In the genomic region with DNA sequence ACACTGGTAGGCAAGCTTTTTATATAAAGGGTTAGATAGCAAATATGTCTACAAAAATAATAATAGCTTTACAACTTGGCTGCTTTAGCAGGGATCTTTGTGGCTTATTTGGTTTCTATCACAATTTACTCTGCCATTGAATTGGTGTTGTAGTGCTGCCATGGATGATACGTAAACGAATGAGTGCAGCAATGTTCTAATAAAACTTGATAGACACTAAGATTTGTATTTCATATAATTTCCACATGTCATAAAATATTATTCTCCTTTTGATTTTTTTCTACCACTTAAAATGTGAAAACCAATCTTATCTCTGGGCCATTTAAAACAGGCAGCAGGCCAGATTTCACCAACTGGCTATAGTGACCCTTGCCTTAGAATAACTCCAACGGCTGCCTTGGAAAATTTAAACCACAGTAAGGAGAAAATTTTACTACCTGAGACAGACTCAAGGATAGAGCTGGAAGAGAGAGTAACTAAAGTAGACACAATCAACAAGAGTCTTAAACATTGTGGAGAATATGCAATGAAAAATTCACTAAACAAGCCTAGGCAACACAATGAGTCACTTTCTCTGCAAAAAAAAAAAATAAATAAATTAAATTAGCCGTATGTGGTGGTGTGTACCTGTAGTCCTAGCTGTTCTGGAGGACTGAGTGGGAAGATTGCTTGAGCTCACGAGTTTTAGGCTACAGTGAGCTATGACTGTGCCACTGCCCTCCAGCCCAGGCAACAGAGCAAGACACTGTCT, we compare ENCODE assay signal across 25 cellular contexts.
"Had no signal": no experiment of that assay in that cellular context is flagged by ENCODE, and none has a peak within 500 bp of the region (broad histone marks: within the 10 kb centered on the region; RNA-seq: fewer than 3 reads in every experiment).

No MANE protein-coding gene starts in this region.

- DNase-seq: activated CD4-positive, alpha-beta T cell treated with anti-CD3 and anti-CD28 coated beads for 48 hours; activated CD4-positive, alpha-beta T cell treated with anti-CD3 and anti-CD28 coated beads, Interleukin-2, amount 50 U/mL, for 4 hours; activated CD4-positive, CD25-positive, alpha-beta regulatory T cell treated with anti-CD3 and anti-CD28 coated beads, Interleukin-2, amount 50 U/mL, for 72 hours; activated CD8-positive, alpha-beta memory T cell treated with anti-CD3 and anti-CD28 coated beads, Interleukin-2, amount 50 U/mL, for 48 hours; activated CD8-positive, alpha-beta T cell treated with anti-CD3 and anti-CD28 coated beads, Interleukin-2, amount 10 ng/mL, durations not matched to agents 7 days and 5 days; activated naive CD4-positive, alpha-beta T cell treated with anti-CD3 and anti-CD28 coated beads, Interleukin-2, amount 50 U/mL, for 16 hours; activated naive CD8-positive, alpha-beta T cell treated with anti-CD3 and anti-CD28 coated beads, Interleukin-2, amount 10 ng/mL, durations not matched to agents 7 days and 5 days; activated T-cell treated with anti-CD3 and anti-CD28 coated beads, Interleukin-2, amount 50 U/mL, for 1 hour; anterior cingulate cortex; caudate nucleus; MM.1S; NCI-H1105 treated with DMSO at 0.1 percent for 48 hours; NCI-H146; NCI-H187 treated with DMSO at 0.1 percent for 48 hours; NCI-H2081 treated with DMSO at 0.1 percent for 48 hours; NCI-H446; NCI-H524 treated with DMSO at 0.1 percent for 48 hours; NCI-H774; Right ventricle myocardium superior; RPMI8226; SJCRH30 had no signal

- H3K4me3 Mint-ChIP-seq: activated CD8-positive, alpha-beta T cell treated with anti-CD3 and anti-CD28 coated beads, Interleukin-2, amount 10 ng/mL, durations not matched to agents 7 days and 5 days; activated naive CD8-positive, alpha-beta T cell treated with anti-CD3 and anti-CD28 coated beads, Interleukin-2, amount 10 ng/mL, durations not matched to agents 7 days and 5 days; T-helper 1 cell treated with Interleukin-12 subunit alpha and Interleukin-12 subunit beta and Interleukin-4 antibody, amounts not matched to agents 30 μg/mL and 1 μg/mL, for 36 hours; WTC11 had no signal

- H3K4me2 ChIP-seq: KMS-11 had no signal

- H3K4me1 ChIP-seq: SJCRH30 had no signal

- H3K4me3 ChIP-seq: adrenal gland, SJCRH30 had no signal

- H3K27me3 Mint-ChIP-seq: activated naive CD8-positive, alpha-beta T cell treated with anti-CD3 and anti-CD28 coated beads, Interleukin-2, amount 10 ng/mL, durations not matched to agents 7 days and 5 days had no signal

- ATAC-seq: activated CD8-positive, alpha-beta T cell treated with anti-CD3 and anti-CD28 coated beads, Interleukin-2, amount 10 ng/mL, durations not matched to agents 7 days and 5 days; WTC11 had no signal

- H3K27ac Mint-ChIP-seq: activated CD8-positive, alpha-beta T cell treated with anti-CD3 and anti-CD28 coated beads, Interleukin-2, amount 10 ng/mL, durations not matched to agents 7 days and 5 days; activated naive CD8-positive, alpha-beta T cell treated with anti-CD3 and anti-CD28 coated beads, Interleukin-2, amount 10 ng/mL, durations not matched to agents 7 days and 5 days; T-helper 1 cell treated with Interleukin-12 subunit alpha and Interleukin-12 subunit beta and Interleukin-4 antibody, amounts not matched to agents 30 μg/mL and 1 μg/mL, for 36 hours; WTC11 had no signal

- H3K27me3 ChIP-seq: adrenal gland, SJCRH30 had no signal

- H3K9me3 ChIP-seq: adrenal gland, SJCRH30 had no signal

- H3K9me3 Mint-ChIP-seq: activated naive CD8-positive, alpha-beta T cell treated with anti-CD3 and anti-CD28 coated beads, Interleukin-2, amount 10 ng/mL, durations not matched to agents 7 days and 5 days; T-helper 1 cell treated with Interleukin-12 subunit alpha and Interleukin-12 subunit beta and Interleukin-4 antibody, amounts not matched to agents 30 μg/mL and 1 μg/mL, for 36 hours; WTC11 had no signal

- H3K27ac ChIP-seq: adrenal gland, KMS-11, SJCRH30 had no signal

- H3K4me1 Mint-ChIP-seq: activated naive CD8-positive, alpha-beta T cell treated with anti-CD3 and anti-CD28 coated beads, Interleukin-2, amount 10 ng/mL, durations not matched to agents 7 days and 5 days; WTC11 had no signal

- H3K9ac ChIP-seq: KMS-11 had no signal
